8 cellular contexts compared by ENCODE assay signal in genomic region chr1:155064813-155065436, GRCh38. TPM values are rescaled to one million over a fixed set of nuclear protein-coding genes. Genes with fewer than 3 reads are reported as not detected.
DNase-seq lines count a peak whose midpoint lies in the region; ATAC-seq and TF ChIP-seq lines count a peak whose summit lies in the region.
"Had no signal": no experiment of that assay in that cellular context is flagged by ENCODE, and none has a peak within 500 bp of the region (broad histone marks: within the 10 kb centered on the region; RNA-seq: fewer than 3 reads in every experiment).

No MANE protein-coding gene starts in this region.

- no peak overlapping the region for H3K27ac Mint-ChIP-seq in CD8-positive, alpha-beta T cell
- H3K27ac Mint-ChIP-seq in natural killer cell: peak overlapping the region; percentile 27 to 80

- H3K4me3 Mint-ChIP-seq in CD8-positive, alpha-beta T cell: peak overlapping the region; percentile 88
- H3K4me3 Mint-ChIP-seq in natural killer cell: peak overlapping the region; percentile 89

- no peaks in the 10 kb centered on the region for H3K9me3 Mint-ChIP-seq in CD8-positive, alpha-beta T cell
- H3K9me3 Mint-ChIP-seq in natural killer cell: no peaks in the 10 kb centered on the region

- no peaks in the 10 kb centered on the region for H3K27me3 ChIP-seq in CD8-positive, alpha-beta T cell (ENCODE audit: insufficient read depth, low read length)
- peaks cover 6% of the 10 kb centered on the region for H3K27me3 ChIP-seq in HUES64 (ENCODE audit: insufficient read depth, low read length)
- H3K27me3 ChIP-seq in adrenal gland: no peaks in the 10 kb centered on the region

- CTCF ChIA-PET in CD8-positive, alpha-beta T cell (lab: Charles Lee): interaction anchor here (0.6 to 22.1 kb wide), 8 partner anchors 10 to 876 kb away, joined by 3 to 528 read pairs (median 4); partner anchors contain the start of genes ADAM15, EFNA3 and KRTCAP2

- TF ChIP-seq CTCF in CD8-positive, alpha-beta T cell (IDR thresholded peaks at IDR 0.05): no peak
- TF ChIP-seq CTCF in adrenal gland (IDR thresholded peaks at IDR 0.05) (no peak), natural killer cell (IDR thresholded peaks at IDR 0.05) (no peak)

- H3K4me3 ChIP-seq in CD8-positive, alpha-beta T cell (ENCODE audit: low read depth, low read length): no peak overlapping the region
- H3K4me3 ChIP-seq in HUES64 (ENCODE audit: low read length) (peak overlapping the region; percentile 82), adrenal gland (peak overlapping the region in 1 of 4 donors; percentile 89)

- no peaks in the 10 kb centered on the region for H3K27me3 Mint-ChIP-seq in CD8-positive, alpha-beta T cell (ENCODE audit: low read depth)
- peaks cover 0 to 2% of the 10 kb centered on the region in 2 donors for H3K27me3 Mint-ChIP-seq in natural killer cell (ENCODE audit: low read depth in 2 of 2)

- POLR2A ChIA-PET in CD8-positive, alpha-beta T cell (lab: Charles Lee): interaction anchor here (1.2 to 2.4 kb wide), 4 partner anchors 14 to 21 kb away, joined by 3 to 4 read pairs (median 4); partner anchors contain the start of genes ADAM15 and EFNA3

- H3K9ac ChIP-seq in HUES64 (ENCODE audit: low read depth, low read length): no peak overlapping the region

- H3K4me1 ChIP-seq in CD8-positive, alpha-beta T cell (ENCODE audit: insufficient read depth, low read length): peaks cover 38% of the 10 kb centered on the region
- peaks cover 11% of the 10 kb centered on the region for H3K4me1 ChIP-seq in HUES64 (ENCODE audit: insufficient read depth, low read length)
- H3K4me1 ChIP-seq in adrenal gland (replicated peaks in 1 of 2): peaks cover 11 to 46% of the 10 kb centered on the region in 2 donors

- no peaks in the 10 kb centered on the region for H3K36me3 ChIP-seq in CD8-positive, alpha-beta T cell (ENCODE audit: insufficient read depth, low read length)
- H3K36me3 ChIP-seq in HUES64 (ENCODE audit: insufficient read depth, low read length) (peaks cover 23% of the 10 kb centered on the region), adrenal gland (replicated peaks in 1 of 2) (no peaks in the 10 kb centered on the region)

- WGBS in HUES64: 27% methylated on average over 4 of the region's 5 CpGs
- WGBS in adrenal gland, 4 donors: 35 to 56% (median 45%) methylated on average over 5 of the region's 5 CpGs

- H3K9me3 ChIP-seq in CD8-positive, alpha-beta T cell (ENCODE audit: low read length): no peaks in the 10 kb centered on the region
- H3K9me3 ChIP-seq in HUES64 (ENCODE audit: insufficient read depth, low read depth, low read length): no peaks in the 10 kb centered on the region
- no peaks in the 10 kb centered on the region for H3K9me3 ChIP-seq in adrenal gland (replicated peaks in 1 of 3)

- DNase-seq in CD8-positive, alpha-beta T cell: no peak
- DNase-seq in adrenal gland (peak in 5 of 7 donors; percentile 31 to 55 (median 53)), natural killer cell (no peak), iPS-NIHi11 (ENCODE audit: low spot score) (no peak), NCI-H1092 treated with DMSO at 0.1 percent for 48 hours (lab: John Stamatoyannopoulos, UW) (no peak)
- DNase-seq: anterior cingulate cortex had no signal

- no peak for ATAC-seq in CD8-positive, alpha-beta T cell
- ATAC-seq in natural killer cell (no peak), HG03039 (IDR thresholded peaks at IDR 0.05; ENCODE audit: unreplicated experiment) (no peak)

- TF ChIP-seq POLR2A in adrenal gland (IDR thresholded peaks at IDR 0.05): peak in 1 of 2 donors; percentile 46

- intact Hi-C loops in CD8-positive, alpha-beta T cell (cut with DNase I, micrococcal nuclease): loop anchor here (5.0 kb wide), 2 partner anchors 108 to 583 kb away; partner anchors contain the start of gene PBXIP1 (in 1 of the 2)
- intact Hi-C loops in adrenal gland (cut with DNase I): loop anchor here in 1 of 2 donors (5.0 kb wide), 1 partner anchor 158 kb away; no protein-coding TSS in a partner anchor
- intact Hi-C loops in natural killer cell (cut with micrococcal nuclease): loop anchor here (1.0 to 5.0 kb wide), 4 partner anchors 15 to 128 kb away; partner anchors contain the start of genes CKS1B, PMVK, SHC1 and ZBTB7B

- H3K36me3 Mint-ChIP-seq in CD8-positive, alpha-beta T cell: peaks cover 21% of the 10 kb centered on the region
- H3K36me3 Mint-ChIP-seq in natural killer cell: no peaks in the 10 kb centered on the region

- peaks cover 36% of the 10 kb centered on the region for H3K4me1 Mint-ChIP-seq in CD8-positive, alpha-beta T cell (ENCODE audit: low read depth)
- H3K4me1 Mint-ChIP-seq in natural killer cell: peaks cover 19 to 50% of the 10 kb centered on the region in 2 donors

- H3K27ac ChIP-seq in CD8-positive, alpha-beta T cell (ENCODE audit: low read depth, low read length): no peak overlapping the region
- H3K27ac ChIP-seq in HUES64 (ENCODE audit: low read depth, low read length): peak overlapping the region; percentile 45; the same call in 1 of the 2 replicates
- H3K27ac ChIP-seq in adrenal gland: peak overlapping the region; percentile 10 to 94 (median 78)

RNA-seq across cellular contexts. Expression of gene EFNA4, which starts 1.4 kb away (rescaled TPM):
- 1 to 10 TPM; 1.4 to 1.8 TPM for total RNA-seq in CD8-positive, alpha-beta T cell
- 23.3 TPM for polyA plus RNA-seq in HUES64 (2013, experiment 1 of 2)
- 23.0 TPM for polyA plus RNA-seq in HUES64 (2013, experiment 2 of 2)
- total RNA-seq in adrenal gland (10 to 100 TPM in 4 of 8 donors, 1 to 10 TPM in 4; 3.5 to 25.7 (median 11.2) TPM), natural killer cell (1 to 10 TPM; 4.6 to 6.8 (median 5.5) TPM)
- polyA plus RNA-seq in adrenal gland: 10 to 100 TPM; 10.0 to 23.5 (median 12.1) TPM

RNA-seq across cellular contexts. Expression of gene EFNA3, which starts 13.7 kb away (rescaled TPM):
- under 1 TPM; 0.46 to 0.69 TPM for total RNA-seq in CD8-positive, alpha-beta T cell
- polyA plus RNA-seq in HUES64 (2013, experiment 1 of 2): 4.6 TPM
- polyA plus RNA-seq in HUES64 (2013, experiment 2 of 2): 7.0 TPM
- total RNA-seq in adrenal gland: 1 to 10 TPM; 1.4 to 6.6 (median 2.7) TPM
- 1 to 10 TPM; 2.8 to 4.0 (median 3.7) TPM for polyA plus RNA-seq in adrenal gland
- 1 to 10 TPM in 1 of 3 donors, under 1 TPM in 2; 0.52 to 1.1 (median 0.68) TPM for total RNA-seq in natural killer cell

RNA-seq across cellular contexts. Expression of gene ADAM15, which starts 13.8 kb away (rescaled TPM):
- 10 to 100 TPM; 10.8 to 11.8 TPM for total RNA-seq in CD8-positive, alpha-beta T cell
- 15.1 TPM for polyA plus RNA-seq in HUES64 (2013, experiment 1 of 2)
- 20.0 TPM for polyA plus RNA-seq in HUES64 (2013, experiment 2 of 2)
- total RNA-seq in adrenal gland (10 to 100 TPM; 41.9 to 84.2 (median 59.3) TPM), natural killer cell (10 to 100 TPM; 54.6 to 83.2 (median 64.7) TPM)
- polyA plus RNA-seq in adrenal gland: 100 to 1,000 TPM in 2 of 3 donors, 10 to 100 TPM in 1; 16.1 to 269 (median 240) TPM

RNA-seq across cellular contexts. Expression of gene DCST1, which starts 31.3 kb away (rescaled TPM):
- under 1 TPM in 1 of 2 experiments, not detected in 1; 0.30 TPM for total RNA-seq in CD8-positive, alpha-beta T cell
- not detected for polyA plus RNA-seq in HUES64 (2013, experiment 1 of 2)
- polyA plus RNA-seq in HUES64 (2013, experiment 2 of 2): not detected
- total RNA-seq in adrenal gland (not detected), natural killer cell (under 1 TPM in 2 of 3 donors, not detected in 1; 0.35 to 0.60 TPM)
- not detected for polyA plus RNA-seq in adrenal gland

RNA-seq across cellular contexts. Expression of gene DCST2, which starts 31.3 kb away (rescaled TPM):
- total RNA-seq in CD8-positive, alpha-beta T cell: under 1 TPM; 0.52 to 0.61 TPM
- not detected for polyA plus RNA-seq in HUES64 (2013, experiment 1 of 2)
- polyA plus RNA-seq in HUES64 (2013, experiment 2 of 2): 0.51 TPM
- total RNA-seq in adrenal gland (1 to 10 TPM in 3 of 8 donors, under 1 TPM in 3, not detected in 2; 0.14 to 2.4 (median 1.1) TPM), natural killer cell (under 1 TPM; 0.30 to 0.92 (median 0.32) TPM)
- polyA plus RNA-seq in adrenal gland: 10 to 100 TPM in 1 of 3 donors, 1 to 10 TPM in 1, under 1 TPM in 1; 0.24 to 15.2 (median 8.5) TPM

Comparison
In these comparisons a context has a peak if more than half of its experiments do, and no peak if none do; other contexts are left out.
1. DNase-seq: peak in adrenal gland (5 of 7); none in CD8-positive, alpha-beta T cell (0 of 7), natural killer cell (single experiment), iPS-NIHi11 (single experiment) and NCI-H1092 treated with DMSO at 0.1 percent for 48 hours (single experiment).